8 cellular contexts compared by ENCODE assay signal in the genomic region with DNA sequence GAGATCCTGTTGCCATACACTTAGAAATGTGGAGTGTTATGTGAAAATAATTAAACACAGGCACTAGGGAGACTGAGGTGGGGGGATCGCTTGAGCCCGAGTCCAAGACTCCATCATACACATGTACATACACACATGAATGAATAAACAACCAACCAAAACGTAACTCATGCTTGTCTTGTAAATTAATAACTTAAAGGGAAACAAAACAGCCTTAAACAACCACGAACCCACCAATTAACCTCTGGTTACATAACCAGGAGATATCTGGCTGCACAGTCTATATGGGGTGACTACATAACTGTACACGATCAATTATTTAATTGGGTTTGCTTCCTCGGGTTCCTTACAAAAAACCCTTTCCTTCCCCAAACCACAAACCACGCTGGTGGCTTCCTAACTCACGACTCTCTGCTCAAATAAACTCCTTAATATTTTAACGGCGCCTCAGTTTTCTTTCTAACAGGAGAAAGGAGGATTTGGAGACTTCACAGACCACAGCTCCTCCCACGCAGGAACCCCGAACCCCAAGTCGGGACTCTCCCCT. TPM values are rescaled to one million over a fixed set of nuclear protein-coding genes. Genes with fewer than 3 reads are reported as not detected.
A peak's percentile ranks its signal among the peaks of the same experiment; 100 is the strongest.
DNase-seq lines count a peak whose midpoint lies in the region; ATAC-seq and TF ChIP-seq lines count a peak whose summit lies in the region.

No MANE protein-coding gene starts in this region.

- peak overlapping the region; percentile 68 to 82; a peak in 3 of 4 replicates for H3K4me3 ChIP-seq in DND-41 (ENCODE audit: low read depth in 1 of 2, low read length in 2 of 2)
- H3K4me3 ChIP-seq in PC-9 = peak overlapping the region; percentile 95

- H3K4me1 Mint-ChIP-seq in endothelial cell (ENCODE audit: unreplicated experiment) = peaks cover 16% of the 10 kb centered on the region
- peaks cover 13% of the 10 kb centered on the region for H3K4me1 Mint-ChIP-seq in nephron progenitor cell

- ATAC-seq in DND-41 (ENCODE audit: insufficient read depth, low read depth) (peak; percentile 19), GM21825 (IDR thresholded peaks at IDR 0.05; ENCODE audit: unreplicated experiment) (peak; percentile 23)

- H3K9me2 ChIP-seq in PC-9 (ENCODE audit: insufficient read depth) = no peaks in the 10 kb centered on the region

- intact Hi-C loops in PC-9 (cut with micrococcal nuclease; ENCODE audit: unreplicated experiment) = loop anchor here (1.0 to 2.0 kb wide), 3 partner anchors 26 to 253 kb away; a partner anchor contains a TSS

- H3K4me2 ChIP-seq in DND-41 (ENCODE audit: insufficient read depth, low read length) (peak overlapping the region; percentile 86), PC-9 (peak overlapping the region; percentile 81)

- H3K9me3 ChIP-seq in DND-41 (ENCODE audit: insufficient read depth, low read length, severe bottlenecking) (peaks cover 6% of the 10 kb centered on the region), PC-9 (ENCODE audit: insufficient read depth, low read depth) (no peaks in the 10 kb centered on the region)

- peaks cover 55% of the 10 kb centered on the region for H3K79me2 ChIP-seq in DND-41 (ENCODE audit: insufficient read depth, low read length)
- H3K79me2 ChIP-seq in PC-9 (ENCODE audit: low read depth) = peaks cover 22% of the 10 kb centered on the region

- POLR2A ChIA-PET in PC-9 (lab: Charles Lee; ENCODE audit: unreplicated experiment) = interaction anchor here (0.6 kb wide), 1 partner anchor 86 kb away, joined by 4 read pairs; no protein-coding TSS in a partner anchor

- peak overlapping the region; percentile 96 for H3K4me3 Mint-ChIP-seq in endothelial cell (ENCODE audit: unreplicated experiment)
- H3K4me3 Mint-ChIP-seq in nephron progenitor cell = peak overlapping the region; percentile 99

- H3K36me3 ChIP-seq in DND-41 (ENCODE audit: insufficient read depth, low read length) (peaks cover 17% of the 10 kb centered on the region), PC-9 (ENCODE audit: low read depth) (no peaks in the 10 kb centered on the region; the same call in 1 of the 2 replicates)

- CTCF ChIA-PET in PC-9 (lab: Charles Lee) = no interaction called here

- H3F3A ChIP-seq in PC-9 (ENCODE audit: insufficient read depth, low read depth) = no peaks in the 10 kb centered on the region

- H3K27ac Mint-ChIP-seq in endothelial cell (ENCODE audit: unreplicated experiment) (peak overlapping the region; percentile 92), nephron progenitor cell (no peak overlapping the region)

- DNase-seq in DND-41 = no peak
- no peak for DNase-seq in PC-9
- no peak for DNase-seq in endothelial cell (ENCODE audit: low spot score)
- no peak for DNase-seq in nephron progenitor cell
- no peak for DNase-seq in NK-92 treated with Interleukin-12 subunit alpha and Interleukin-12 subunit beta, amount 100 ng/mL, for 24 hours (lab: John Stamatoyannopoulos, UW)
- DNase-seq in NCI-H345 (lab: John Stamatoyannopoulos, UW) = no peak
- no peak for DNase-seq in activated CD4-positive, CD25-positive, alpha-beta regulatory T cell treated with anti-CD3 and anti-CD28 coated beads, Interleukin-2, amount 50 U/mL, for 72 hours

- H3K36me3 Mint-ChIP-seq in endothelial cell (ENCODE audit: low read depth, unreplicated experiment) (peaks cover 43% of the 10 kb centered on the region), nephron progenitor cell (ENCODE audit: low read depth) (peaks cover 74% of the 10 kb centered on the region)

- H3K9ac ChIP-seq in DND-41 (ENCODE audit: low read depth, low read length) = peak overlapping the region; percentile 77

- H3K27me3 Mint-ChIP-seq in endothelial cell (ENCODE audit: unreplicated experiment) (peaks cover 10% of the 10 kb centered on the region), nephron progenitor cell (ENCODE audit: low read depth, poor library complexity) (peaks cover 8% of the 10 kb centered on the region)

- no TSS peak for BruUV-seq in PC-9 (replicated peaks; lab: Mats Ljungman, UMichigan)

- peak overlapping the region; percentile 89 for H2AFZ ChIP-seq in DND-41 (ENCODE audit: low read depth, low read length)
- H2AFZ ChIP-seq in PC-9 = peak overlapping the region; percentile 98

- H3K9me3 Mint-ChIP-seq in endothelial cell (ENCODE audit: unreplicated experiment) = peaks cover 19% of the 10 kb centered on the region
- peaks cover 96% of the 10 kb centered on the region for H3K9me3 Mint-ChIP-seq in nephron progenitor cell

- H4K20me1 ChIP-seq in DND-41 (ENCODE audit: insufficient read depth, low read length) (0 out of 2 replicates have a peak, but pooled peaks cover 4% of the 10 kb centered on the region), PC-9 (ENCODE audit: insufficient read depth) (no peaks in the 10 kb centered on the region)

- H3K27me3 ChIP-seq in DND-41 (ENCODE audit: insufficient read depth, low read length, poor library complexity) = no peaks in the 10 kb centered on the region
- H3K27me3 ChIP-seq in PC-9 (ENCODE audit: insufficient read depth, low read depth) = no peaks in the 10 kb centered on the region

- TF ChIP-seq CTCF in DND-41 (IDR thresholded peaks at IDR 0.05; ENCODE audit: borderline replicate concordance, extremely low read depth, low read length, poor library complexity, severe bottlenecking) (no peak), PC-9 (conservative IDR thresholded peaks at IDR 0.05) (no peak), endothelial cell (IDR thresholded peaks at IDR 0.05; ENCODE audit: unreplicated experiment) (no peak), nephron progenitor cell (IDR thresholded peaks at IDR 0.05) (no peak)

- H3K4me1 ChIP-seq in DND-41 (ENCODE audit: insufficient read depth, low read length) = peaks cover 21% of the 10 kb centered on the region
- no peaks in the 10 kb centered on the region; the same call in 1 of the 2 replicates for H3K4me1 ChIP-seq in PC-9 (replicated peaks; ENCODE audit: insufficient read depth)

- H3K27ac ChIP-seq in DND-41 (ENCODE audit: low read length) (peak overlapping the region; percentile 83), PC-9 (peak overlapping the region; percentile 29; the same call in 1 of the 2 replicates)

RNA-seq across cellular contexts. Expression of a gene that starts 0.8 kb away (rescaled TPM):
- total RNA-seq in PC-9 (2021) (2.4 and 2.5 TPM in 2 replicates), endothelial cell (ENCODE audit: unreplicated experiment) (9.7 TPM)

RNA-seq across cellular contexts. Expression of a gene that starts 26.3 kb away (rescaled TPM):
- 5.3 and 7.0 TPM in 2 replicates for total RNA-seq in PC-9 (2021)
- 21.7 TPM for total RNA-seq in endothelial cell (ENCODE audit: unreplicated experiment)
